In genomic region chr21:44461438-44462089, GRCh38 we compare ENCODE assay signal across 19 cellular contexts. TPM values are rescaled to one million over a fixed set of nuclear protein-coding genes. Genes with fewer than 3 reads are reported as not detected.
A peak's percentile ranks its signal among the peaks of the same experiment; 100 is the strongest.
DNase-seq lines count a peak whose midpoint lies in the region; ATAC-seq, FAIRE-seq and TF ChIP-seq lines count a peak whose summit lies in the region.
"Had no signal": no experiment of that assay in that cellular context is flagged by ENCODE, and none has a peak within 500 bp of the region (broad histone marks: within the 10 kb centered on the region; RNA-seq: fewer than 3 reads in every experiment).

No MANE protein-coding gene starts in this region.

- no peak overlapping the region for H3K4me3 Mint-ChIP-seq in HFFc6
- H3K4me3 Mint-ChIP-seq: activated CD4-positive, alpha-beta memory T cell treated with anti-CD3 and anti-CD28 coated beads, Interleukin-2, amount 10 ng/mL, durations not matched to agents 7 days and 5 days; mesothelial cell of epicardium; T-helper 2 cell treated with Interferon-gamma antibody and Interleukin-4, amounts not matched to agents 5 μg/mL and 100 μg/mL, for 36 hours had no signal

- H4K20me1 ChIP-seq in K562 (replicated peaks; ENCODE audit: control insufficient read depth, insufficient read depth, low read length) = peaks cover 7% of the 10 kb centered on the region; the same call in 1 of the 2 replicates

- in situ Hi-C loops in K562 (cut with MboI) = no loop called here

- TF ChIP-seq CTCF in HFFc6 (IDR thresholded peaks at IDR 0.05) (peak; percentile 36), K562 (IDR thresholded peaks at IDR 0.05 in 2 of 3, conservative IDR thresholded peaks at IDR 0.05 in 1 of 3; ENCODE audit: insufficient read depth in 2 of 3, low read depth in 1 of 3, low read length in 3 of 3) (peak in 2 of 3 experiments; percentile 46 to 48; a peak in 3 of 6 replicates), ascending aorta (IDR thresholded peaks at IDR 0.05) (no peak)

- H3K4me3 ChIP-seq in K562 (no peak overlapping the region), ascending aorta (no peak overlapping the region)
- H3K4me3 ChIP-seq: prostate gland, upper lobe of left lung had no signal

- FAIRE-seq in K562 (lab: Jason Lieb, UNC) = no peak

- peaks cover 6% of the 10 kb centered on the region for H3K27me3 Mint-ChIP-seq in HFFc6 (ENCODE audit: insufficient read depth)
- H3K27me3 Mint-ChIP-seq: activated CD4-positive, alpha-beta memory T cell treated with anti-CD3 and anti-CD28 coated beads, Interleukin-2, amount 10 ng/mL, durations not matched to agents 7 days and 5 days had no signal

- peaks cover 0 to 24% of the 10 kb centered on the region in 2 experiments; a peak in 1 of 5 replicates for H3K4me1 ChIP-seq in K562 (replicated peaks in 1 of 2; ENCODE audit: control insufficient read depth in 2 of 2, insufficient read depth in 2 of 2, low read length in 2 of 2)
- H3K4me1 ChIP-seq in ascending aorta = no peaks in the 10 kb centered on the region
- H3K4me1 ChIP-seq: prostate gland had no signal

- TF ChIP-seq POLR2A in K562 (conservative IDR thresholded peaks at IDR 0.05) = no peak

- H3K36me3 Mint-ChIP-seq in HFFc6 (ENCODE audit: low read depth) = no peaks in the 10 kb centered on the region; the same call in 1 of the 2 replicates

- no peaks in the 10 kb centered on the region for H3K36me3 ChIP-seq in K562 (ENCODE audit: control insufficient read depth, insufficient read depth, low read length)
- H3K36me3 ChIP-seq in ascending aorta = no peaks in the 10 kb centered on the region
- H3K36me3 ChIP-seq: prostate gland, upper lobe of left lung had no signal

- H3K4me2 ChIP-seq in K562 (ENCODE audit: insufficient read depth, low read length) = no peak overlapping the region

- POLR2A ChIA-PET in K562 (lab: Yijun Ruan, JAX) = interaction anchor here (0.6 to 1.1 kb wide), 2 partner anchors 10 to 13 kb away, joined by 4 to 5 read pairs; no protein-coding TSS in a partner anchor

- CTCF ChIA-PET in K562 (lab: Yijun Ruan, JAX; ENCODE audit: low intra/inter-chr PET ratio) = no interaction called here

- H3K9me3 ChIP-seq in K562 (replicated peaks; ENCODE audit: control insufficient read depth, insufficient read depth, low read depth, low read length) = no peaks in the 10 kb centered on the region
- H3K9me3 ChIP-seq in ascending aorta = no peaks in the 10 kb centered on the region
- H3K9me3 ChIP-seq: prostate gland, upper lobe of left lung had no signal

- DNase-seq in HFFc6 (no peak), K562 (ENCODE audit: extremely low read depth in 1 of 4, low spot score in 3 of 4) (peak; percentile 23 to 52 (median 42)), kidney tubule cell (ENCODE audit: low spot score) (peak; percentile 5), sciatic nerve (ENCODE audit: low spot score) (no peak), ascending aorta (ENCODE audit: low spot score in 2 of 2) (no peak)
- DNase-seq in activated CD4-positive, CD25-positive, alpha-beta regulatory T cell (lab: John Stamatoyannopoulos, UW) = no peak
- DNase-seq: activated CD4-positive, alpha-beta memory T cell treated with anti-CD3 and anti-CD28 coated beads, Interleukin-2, amount 10 ng/mL, durations not matched to agents 7 days and 5 days; DND-41; KBM-7; NCI-H1417; NCI-H510A; stimulated activated CD4-positive, alpha-beta T cell treated with anti-CD3 and anti-CD28 coated beads, Interleukin-2, amount 100 ng/mL, for 48 hours had no signal

- no peaks in the 10 kb centered on the region for H3K9me1 ChIP-seq in K562 (ENCODE audit: control insufficient read depth, insufficient read depth, low read length)

- H3K27ac Mint-ChIP-seq in HFFc6 = no peak overlapping the region
- H3K27ac Mint-ChIP-seq: activated CD4-positive, alpha-beta memory T cell treated with anti-CD3 and anti-CD28 coated beads, Interleukin-2, amount 10 ng/mL, durations not matched to agents 7 days and 5 days; activated T-helper 2 cell treated with anti-CD3 and anti-CD28 coated beads, Interferon-gamma antibody, Interleukin-2, Interleukin-4, amounts not matched to agents 10 μg/mL and 5 μg/mL and 100 μg/mL, durations not matched to agents 14 hours and 24 hours and 36 hours; mesothelial cell of epicardium; T-helper 2 cell treated with Interferon-gamma antibody and Interleukin-4, amounts not matched to agents 5 μg/mL and 100 μg/mL, for 36 hours had no signal

- H3K79me2 ChIP-seq in K562 (ENCODE audit: control insufficient read depth, insufficient read depth, low read length) = no peaks in the 10 kb centered on the region

- no peaks in the 10 kb centered on the region for H3K4me1 Mint-ChIP-seq in HFFc6 (ENCODE audit: low read depth)
- H3K4me1 Mint-ChIP-seq: mesothelial cell of epicardium had no signal

- H3K27me3 ChIP-seq in K562 (ENCODE audit: control insufficient read depth in 2 of 2, insufficient read depth in 2 of 2, low read length in 2 of 2) (peaks cover 32 to 96% of the 10 kb centered on the region in 2 experiments), ascending aorta (no peaks in the 10 kb centered on the region)
- H3K27me3 ChIP-seq: upper lobe of left lung had no signal

- no peak overlapping the region for H3K27ac ChIP-seq in K562 (ENCODE audit: extremely low read depth, low read depth, low read length)
- no peak overlapping the region for H3K27ac ChIP-seq in ascending aorta
- H3K27ac ChIP-seq: C4-2B, prostate gland, upper lobe of left lung had no signal

- H3K9me3 Mint-ChIP-seq in HFFc6 = peaks cover 30% of the 10 kb centered on the region
- H3K9me3 Mint-ChIP-seq: activated T-helper 2 cell treated with anti-CD3 and anti-CD28 coated beads, Interferon-gamma antibody, Interleukin-2, Interleukin-4, amounts not matched to agents 10 μg/mL and 5 μg/mL and 100 μg/mL, durations not matched to agents 14 hours and 24 hours and 36 hours; mesothelial cell of epicardium; T-helper 2 cell treated with Interferon-gamma antibody and Interleukin-4, amounts not matched to agents 5 μg/mL and 100 μg/mL, for 36 hours had no signal

- no TSS peak for BruUV-seq in K562 (replicated peaks; lab: Mats Ljungman, UMichigan)

- intact Hi-C loops in K562 (cut with micrococcal nuclease) = no loop called here
- intact Hi-C loops in sciatic nerve (cut with DNase I) = no loop called here
- intact Hi-C loops in ascending aorta (cut with DNase I) = no loop called here

- ATAC-seq in K562 (peak; percentile 84), sciatic nerve (peak; percentile 50), GM21528 (IDR thresholded peaks at IDR 0.05; ENCODE audit: low FRiP score, unreplicated experiment) (no peak)

- WGBS in K562 (ENCODE audit: insufficient coverage, low coverage, missing lambda C conversion rate) = 7% methylated on average over 17 of the region's 17 CpGs

- no peak overlapping the region for H3K9ac ChIP-seq in K562 (ENCODE audit: insufficient read depth in 1 of 2, low read depth in 2 of 2, low read length in 2 of 2)

- TF ChIP-seq RAD21 in K562 (CRISPR knock-in tag; conservative IDR thresholded peaks at IDR 0.05 in 1 of 2, IDR thresholded peaks at IDR 0.05 in 1 of 2) = peak in 1 of 2 experiments; percentile 45; a peak in 2 of 4 replicates

- TF ChIP-seq EP300 in K562 (IDR thresholded peaks at IDR 0.05; ENCODE audit: low read length) = no peak

- no peak overlapping the region for H2AFZ ChIP-seq in K562 (ENCODE audit: low read depth, low read length)

TF ChIP-seq in K562, 482 proteins besides CTCF, POLR2A, EP300 and RAD21 (continues in another document):
- TF ChIP-seq ZNF551 (CRISPR knock-in tag; IDR thresholded peaks at IDR 0.05) = no peak
- TF ChIP-seq CBFA2T2 (conservative IDR thresholded peaks at IDR 0.05) = no peak
- TF ChIP-seq CTCFL (IDR thresholded peaks at IDR 0.05; ENCODE audit: borderline replicate concordance, insufficient read depth, low read depth, low read length, poor library complexity, severe bottlenecking) = peak; percentile 56
- TF ChIP-seq TCF15 (CRISPR knock-in tag; IDR thresholded peaks at IDR 0.05) = no peak

RNA-seq across cellular contexts. Expression of gene LRRC3, which starts 6.3 kb away (rescaled TPM):
- not detected for total RNA-seq in HFFc6 (2021; fragmentation: NEBNext Ultra II Directional; extraction: Animal tissue kit (Norgen Biotek cat#: 25700))
- total RNA-seq in K562 (2011; cell fraction: chromatin; rRNA removed; ENCODE audit: low replicate concordance) = 0.07 and 0.25 TPM in 2 replicates
- total RNA-seq in K562 (2011; cell fraction: nucleolus; rRNA removed) = 0.17 and 0.26 TPM in 2 replicates
- 0.07 and 0.15 TPM in 2 replicates for total RNA-seq in K562 (2011; cell fraction: nucleoplasm; rRNA removed)
- not detected in 2 replicates for total RNA-seq in K562 (2014; rRNA removed)
- total RNA-seq in K562 (2014; rRNA removed; fragmentation: Illumina TruSeq; extraction: Trizol) = not detected in 2 replicates
- not detected in 2 replicates for total RNA-seq in K562 (2015; rRNA removed; fragmentation: Illumina TruSeq; extraction: Trizol)
- total RNA-seq in K562 (2021) = 0.04 TPM in 2 replicates
- 0.03 and 0.04 TPM in 2 replicates for polyA plus RNA-seq in K562 (2011; rRNA removed)
- 0.04 and 0.07 TPM in 2 replicates for polyA plus RNA-seq in K562 (2011; cell fraction: cytosol; rRNA removed)
- polyA plus RNA-seq in K562 (2011; cell fraction: nucleus; rRNA removed) = 0.03 and 0.04 TPM in 2 replicates
- 0.03 and 0.04 TPM in 2 replicates for polyA plus RNA-seq in K562 (2012)
- polyA plus RNA-seq in K562 (2014; fragmentation: Illumina TruSeq; extraction: Trizol) = not detected in 2 replicates
- not detected for polyA plus RNA-seq in K562 (2014; fragmentation: Nextera tagmentation; extraction: Ambion mirVana)
- 0.03 TPM in 1 of 2 replicates, not detected in the other for polyA plus RNA-seq in K562 (2014; rRNA removed)
- 0.07 TPM in 1 of 2 replicates, not detected in the other for polyA minus RNA-seq in K562 (2011; rRNA and poly(A)+ RNA removed)
- not detected in 2 replicates for polyA minus RNA-seq in K562 (2011; cell fraction: cytosol; rRNA and poly(A)+ RNA removed)
- polyA minus RNA-seq in K562 (2011; cell fraction: nucleus; rRNA and poly(A)+ RNA removed) = under 0.01 and 0.13 TPM in 2 replicates
- 6.8 TPM for total RNA-seq in sciatic nerve
- total RNA-seq in ascending aorta = 2.2 TPM

Comparison
In these comparisons a context has a peak if more than half of its experiments do, and no peak if none do; other contexts are left out.
1. DNase-seq: peak in K562 (4 of 4) and kidney tubule cell (single experiment); none in HFFc6 (single experiment), sciatic nerve (single experiment), ascending aorta (0 of 2) and activated CD4-positive, CD25-positive, alpha-beta regulatory T cell (0 of 4).
2. CTCF ChIP-seq: peak in HFFc6 (single experiment) and K562 (2 of 3); none in ascending aorta (0 of 3).